In the genomic region with DNA sequence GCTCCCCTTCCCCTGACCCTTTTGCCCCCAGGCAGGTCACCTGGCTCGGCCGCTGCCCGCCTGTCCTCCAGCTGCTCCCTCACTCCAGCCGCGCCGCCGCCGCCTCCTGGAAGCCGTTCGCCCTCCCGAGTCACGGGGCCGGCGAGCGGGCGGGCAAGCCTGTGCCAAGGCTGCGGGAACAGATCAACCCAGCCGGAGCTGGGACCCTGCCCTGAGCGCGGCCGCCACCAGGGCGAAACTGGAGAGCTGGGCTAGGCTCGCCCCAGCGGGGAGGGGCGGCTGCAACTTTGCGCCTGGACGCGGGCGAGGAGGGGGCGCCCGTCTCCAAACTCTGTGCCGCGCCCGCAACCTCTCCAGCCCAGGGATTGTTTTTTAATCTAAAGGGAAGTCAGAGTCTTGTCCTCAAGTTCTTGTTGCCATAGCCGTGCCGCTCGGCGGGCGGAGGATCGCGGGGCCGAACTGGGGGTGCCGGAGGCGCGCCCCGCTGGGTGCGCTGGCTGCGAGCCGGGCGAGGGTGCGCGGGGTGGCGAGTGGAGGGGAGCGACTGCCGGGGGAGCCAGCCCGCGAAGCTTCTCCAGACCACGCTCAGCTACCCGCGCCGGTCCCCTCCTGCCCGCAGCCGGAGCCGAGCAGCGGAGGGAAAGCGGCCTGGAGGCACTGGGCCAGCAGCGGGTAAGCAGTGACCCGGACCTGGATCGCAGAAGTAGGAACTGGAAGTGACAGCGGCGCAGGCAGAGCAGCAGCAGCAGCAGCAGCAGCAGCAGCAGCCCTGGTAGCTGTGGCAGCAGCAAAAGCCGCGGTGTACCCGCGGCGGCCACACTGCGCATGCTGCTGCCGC, we compare ENCODE assay signal across 8 cellular contexts. TPM values are rescaled to one million over a fixed set of nuclear protein-coding genes. Genes with fewer than 3 reads are reported as not detected.
DNase-seq lines count a peak whose midpoint lies in the region; ATAC-seq and TF ChIP-seq lines count a peak whose summit lies in the region.

No MANE protein-coding gene starts in this region.

- H3K4me1 ChIP-seq in gastroesophageal sphincter (peaks cover 0 to 13% (median 0%) of the 10 kb centered on the region in 3 donors), neuron (ENCODE audit: insufficient read depth, low read length) (peaks cover 8% of the 10 kb centered on the region), aorta (ENCODE audit: control insufficient read depth in 1 of 2, insufficient read depth in 2 of 2, low read length in 2 of 2) (no peaks in the 10 kb centered on the region)

- in situ Hi-C loops in Caki2 (cut with HindIII; ENCODE audit: low pct_unique_long_range_greater_than_20kb, low sequenced_read_pairs), result no loop called here

- peak in 1 of 2 donors; percentile 29 for TF ChIP-seq POLR2A in gastroesophageal sphincter (IDR thresholded peaks at IDR 0.05)

- H3K36me3 ChIP-seq in gastroesophageal sphincter (no peaks in the 10 kb centered on the region), neuron (ENCODE audit: insufficient read depth, low read length) (no peaks in the 10 kb centered on the region), aorta (ENCODE audit: control insufficient read depth in 1 of 2, insufficient read depth in 2 of 2, low read length in 1 of 2) (no peaks in the 10 kb centered on the region)

- 40% methylated on average over 4 of the region's 78 CpGs; no CpG with 5 or more reads in 1 of the 2 donors for WGBS in gastroesophageal sphincter (ENCODE audit: low coverage in 1 of 2), 2 donors
- 0 to 30% methylated on average over 76 to 78 of the region's 78 CpGs for WGBS in aorta, 2 donors

- peak overlapping the region; percentile 76 to 93 for H3K4me3 ChIP-seq in gastroesophageal sphincter
- peak overlapping the region; percentile 55 for H3K4me3 ChIP-seq in neuron (ENCODE audit: low read length)
- H3K4me3 ChIP-seq in aorta (ENCODE audit: low read length in 2 of 2), result peak overlapping the region; percentile 52 to 67

- peak; percentile 69 for ATAC-seq in GM19438 (IDR thresholded peaks at IDR 0.05; ENCODE audit: low read depth, unreplicated experiment)
- ATAC-seq in HG03442 (IDR thresholded peaks at IDR 0.05; ENCODE audit: unreplicated experiment), result peak; percentile 64
- ATAC-seq in gastroesophageal sphincter, result peak; percentile 83
- ATAC-seq in aorta (ENCODE audit: low FRiP score), result peak; percentile 82

- peak overlapping the region; percentile 68 to 89 (median 86) for H3K27ac ChIP-seq in gastroesophageal sphincter
- peak overlapping the region; percentile 10 to 88 for H3K27ac ChIP-seq in aorta (ENCODE audit: low read depth in 1 of 2, low read length in 2 of 2)

- no peak for TF ChIP-seq EP300 in gastroesophageal sphincter (IDR thresholded peaks at IDR 0.05)

- H3K9me3 ChIP-seq in gastroesophageal sphincter (no peaks in the 10 kb centered on the region), neuron (ENCODE audit: low read length) (peaks cover 3% of the 10 kb centered on the region), aorta (ENCODE audit: control insufficient read depth, low read length) (no peaks in the 10 kb centered on the region)

- intact Hi-C loops in aorta (cut with DNase I), result loop anchor here in 1 of 2 donors (10.0 kb wide), 1 partner anchor 97 kb away; no protein-coding TSS in a partner anchor

- H3K27me3 ChIP-seq in gastroesophageal sphincter (no peaks in the 10 kb centered on the region), neuron (ENCODE audit: insufficient read depth, low read length) (no peaks in the 10 kb centered on the region), aorta (ENCODE audit: control insufficient read depth in 1 of 2, insufficient read depth in 2 of 2, low read length in 1 of 2) (no peaks in the 10 kb centered on the region)

- TF ChIP-seq CTCF in gastroesophageal sphincter (IDR thresholded peaks at IDR 0.05), result peak in 3 of 4 experiments; percentile 24 to 37 (median 32)

- DNase-seq in Caki2 (ENCODE audit: low read depth) (peak; percentile 60), OCI-M1 (lab: John Stamatoyannopoulos, UW) (peak; percentile 68), activated gamma-delta T cell treated with Interleukin-2 at 50 U/mL for 16 hours (peak; percentile 22), aorta (peak; percentile 84 to 88)

- peak overlapping the region; percentile 95 for H2AFZ ChIP-seq in neuron (ENCODE audit: low read depth, low read length)

RNA-seq across cellular contexts. Expression of a gene that starts 13.4 kb away (rescaled TPM):
- 16.0 and 17.8 TPM in 2 replicates for total RNA-seq in Caki2 (2014; rRNA removed; shearing (Covaris generic); ENCODE audit: low replicate concordance)
- total RNA-seq in gastroesophageal sphincter (10 to 100 TPM; 14.2 to 18.5 (median 16.3) TPM), aorta (10 to 100 TPM; 24.3 to 37.6 TPM)
- 10 to 100 TPM in 1 of 2 donors, 1 to 10 TPM in 1; 7.9 to 14.0 TPM for polyA plus RNA-seq in aorta

Comparison
In these comparisons a context has a peak if more than half of its experiments do, and no peak if none do; other contexts are left out.
1. Peak in every context shown above with its lines: DNase-seq, ATAC-seq, H3K4me3 ChIP-seq and H3K27ac ChIP-seq.
2. DNase-seq: peak in every context shown above with its lines; median percentile 86 in aorta; 68 in OCI-M1; 60 in Caki2; 22 in activated gamma-delta T cell treated with Interleukin-2 at 50 U/mL for 16 hours.